Comparison of ENCODE assay signal across 11 cellular contexts in the genomic region with DNA sequence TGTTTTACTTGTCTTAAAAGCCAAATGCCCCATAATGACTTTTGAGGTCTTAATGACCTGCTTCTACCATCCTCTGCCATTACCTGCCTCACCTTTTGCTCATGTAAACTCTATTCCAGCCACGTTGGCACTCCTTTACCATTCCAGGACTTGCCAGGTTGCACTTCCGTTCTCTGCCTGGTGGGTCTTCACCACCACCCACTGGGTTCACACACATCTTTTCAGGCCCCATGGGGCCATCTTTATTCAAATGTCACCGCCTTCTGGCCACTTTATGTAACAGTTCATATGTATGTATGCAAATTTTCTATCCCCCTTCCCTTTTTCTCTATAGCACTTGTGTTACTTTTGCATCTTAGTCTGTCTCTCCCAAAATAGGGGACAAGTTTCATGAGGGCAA. TPM values are rescaled to one million over a fixed set of nuclear protein-coding genes. Genes with fewer than 3 reads are reported as not detected.
DNase-seq lines count a peak whose midpoint lies in the region; ATAC-seq, FAIRE-seq and TF ChIP-seq lines count a peak whose summit lies in the region.
"Had no signal": no experiment of that assay in that cellular context is flagged by ENCODE, and none has a peak within 500 bp of the region (broad histone marks: within the 10 kb centered on the region; RNA-seq: fewer than 3 reads in every experiment).

No MANE protein-coding gene starts in this region.

- no peak overlapping the region for H3K4me3 ChIP-seq in K562
- H3K4me3 ChIP-seq in naive thymus-derived CD4-positive, alpha-beta T cell (ENCODE audit: low read length) = no peak overlapping the region

- BruUV-seq in K562 (replicated peaks; lab: Mats Ljungman, UMichigan) = no TSS peak

- H3K27me3 Mint-ChIP-seq in naive thymus-derived CD4-positive, alpha-beta T cell = no peaks in the 10 kb centered on the region
- H3K27me3 Mint-ChIP-seq in activated CD4-positive, alpha-beta memory T cell treated with anti-CD3 and anti-CD28 coated beads, Interleukin-2, amount 10 ng/mL, durations not matched to agents 7 days and 5 days = no peaks in the 10 kb centered on the region
- H3K27me3 Mint-ChIP-seq: activated CD4-positive, alpha-beta T cell treated with anti-CD3 and anti-CD28 coated beads, Interleukin-2, amount 10 ng/mL, durations not matched to agents 24 days and 14 days; dendritic cell treated with granulocyte-macrophage colony-stimulating factor and Interleukin-4, amounts not matched to agents 40 ng/mL and 50 ng/mL, for 4 days had no signal

- 90% methylated on average over 3 of the region's 3 CpGs for WGBS in K562 (ENCODE audit: insufficient coverage, low coverage, missing lambda C conversion rate)

- peak; percentile 42 to 51 (median 45); a peak in 5 of 6 replicates for TF ChIP-seq CTCF in K562 (IDR thresholded peaks at IDR 0.05 in 2 of 3, conservative IDR thresholded peaks at IDR 0.05 in 1 of 3; ENCODE audit: insufficient read depth in 2 of 3, low read depth in 1 of 3, low read length in 3 of 3)

- H3K79me2 ChIP-seq in K562 (ENCODE audit: control insufficient read depth, insufficient read depth, low read length) = no peaks in the 10 kb centered on the region

- H3K36me3 Mint-ChIP-seq in naive thymus-derived CD4-positive, alpha-beta T cell = peaks cover 22 to 63% (median 36%) of the 10 kb centered on the region in 5 donors
- peaks cover 87% of the 10 kb centered on the region for H3K36me3 Mint-ChIP-seq in activated CD4-positive, alpha-beta memory T cell treated with anti-CD3 and anti-CD28 coated beads, Interleukin-2, amount 10 ng/mL, durations not matched to agents 7 days and 5 days (ENCODE audit: low read depth)

- CTCF ChIA-PET in K562 (lab: Yijun Ruan, JAX; ENCODE audit: low intra/inter-chr PET ratio) = interaction anchor here (0.7 to 1.1 kb wide), 2 partner anchors 238 to 239 kb away, joined by 3 read pairs; no protein-coding TSS in a partner anchor
- CTCF ChIA-PET in naive thymus-derived CD4-positive, alpha-beta T cell (lab: Charles Lee) = interaction anchor here (0.6 kb wide), 1 partner anchor 19 kb away, joined by 3 read pairs; no protein-coding TSS in a partner anchor
- CTCF ChIA-PET in activated CD4-positive, alpha-beta memory T cell treated with anti-CD3 and anti-CD28 coated beads, Interleukin-2, amount 10 ng/mL, durations not matched to agents 7 days and 5 days (lab: Charles Lee) = no interaction called here

- peaks cover 0 to 3% (median 0%) of the 10 kb centered on the region in 7 donors for H3K4me1 Mint-ChIP-seq in naive thymus-derived CD4-positive, alpha-beta T cell
- no peaks in the 10 kb centered on the region for H3K4me1 Mint-ChIP-seq in activated CD4-positive, alpha-beta memory T cell treated with anti-CD3 and anti-CD28 coated beads, Interleukin-2, amount 10 ng/mL, durations not matched to agents 7 days and 5 days
- H3K4me1 Mint-ChIP-seq: activated CD4-positive, alpha-beta T cell treated with anti-CD3 and anti-CD28 coated beads, Interleukin-2, amount 10 ng/mL, durations not matched to agents 24 days and 14 days had no signal

- peak; percentile 75 for ATAC-seq in K562
- ATAC-seq in naive thymus-derived CD4-positive, alpha-beta T cell = peak; percentile 44
- no peak for ATAC-seq in GM19035 (IDR thresholded peaks at IDR 0.05; ENCODE audit: unreplicated experiment)
- ATAC-seq in GM19452 (IDR thresholded peaks at IDR 0.05; ENCODE audit: unreplicated experiment) = no peak

- H3K9ac ChIP-seq in K562 (ENCODE audit: insufficient read depth in 1 of 2, low read depth in 2 of 2, low read length in 2 of 2) = no peak overlapping the region

- no peaks in the 10 kb centered on the region for H3K4me1 ChIP-seq in K562 (replicated peaks in 1 of 2; ENCODE audit: control insufficient read depth in 2 of 2, insufficient read depth in 2 of 2, low read length in 2 of 2)
- H3K4me1 ChIP-seq in naive thymus-derived CD4-positive, alpha-beta T cell (ENCODE audit: control insufficient read depth in 2 of 2, insufficient read depth in 2 of 2, low read length in 2 of 2) = no peaks in the 10 kb centered on the region

- peak in 1 of 2 experiments; percentile 52; a peak in 2 of 4 replicates for TF ChIP-seq RAD21 in K562 (CRISPR knock-in tag; conservative IDR thresholded peaks at IDR 0.05 in 1 of 2, IDR thresholded peaks at IDR 0.05 in 1 of 2)

- TF ChIP-seq EP300 in K562 (IDR thresholded peaks at IDR 0.05; ENCODE audit: low read length) = no peak

- H3K27ac ChIP-seq in K562 (ENCODE audit: extremely low read depth, low read depth, low read length) = no peak overlapping the region
- H3K27ac ChIP-seq in naive thymus-derived CD4-positive, alpha-beta T cell (ENCODE audit: low read depth, low read length) = no peak overlapping the region

- H3K27ac Mint-ChIP-seq in naive thymus-derived CD4-positive, alpha-beta T cell = peak overlapping the region in 4 of 9 donors; percentile 30 to 62 (median 38)
- H3K27ac Mint-ChIP-seq in activated CD4-positive, alpha-beta memory T cell treated with anti-CD3 and anti-CD28 coated beads, Interleukin-2, amount 10 ng/mL, durations not matched to agents 7 days and 5 days = no peak overlapping the region
- H3K27ac Mint-ChIP-seq: activated CD4-positive, alpha-beta T cell treated with anti-CD3 and anti-CD28 coated beads, Interleukin-2, amount 10 ng/mL, durations not matched to agents 24 days and 14 days had no signal

- no peak overlapping the region for H3K4me2 ChIP-seq in K562 (ENCODE audit: insufficient read depth, low read length)

- in situ Hi-C loops in KBM-7 (cut with MboI; ENCODE audit: low pct_unique_long_range_greater_than_20kb, low sequenced_read_pairs) = no loop called here
- in situ Hi-C loops in K562 (cut with MboI) = no loop called here

- peaks cover 6% of the 10 kb centered on the region for H3K9me1 ChIP-seq in K562 (ENCODE audit: control insufficient read depth, insufficient read depth, low read length)

- no peaks in the 10 kb centered on the region for H3K9me3 ChIP-seq in K562 (replicated peaks; ENCODE audit: control insufficient read depth, insufficient read depth, low read depth, low read length)
- H3K9me3 ChIP-seq in naive thymus-derived CD4-positive, alpha-beta T cell (ENCODE audit: control insufficient read depth in 2 of 3, low read length in 3 of 3) = no peaks in the 10 kb centered on the region

- DNase-seq in NCI-H1694 treated with DMSO at 0.1 percent for 48 hours (lab: John Stamatoyannopoulos, UW) (peak; percentile 11), NCI-H1694 (lab: John Stamatoyannopoulos, UW) (no peak), KBM-7 (peak; percentile 53), K562 (ENCODE audit: extremely low read depth in 1 of 4, low spot score in 3 of 4) (peak; percentile 15 to 59 (median 40))
- no peak for DNase-seq in naive thymus-derived CD4-positive, alpha-beta T cell
- no peak for DNase-seq in activated CD4-positive, alpha-beta memory T cell treated with anti-CD3 and anti-CD28 coated beads, Interleukin-2, amount 10 ng/mL, durations not matched to agents 7 days and 5 days
- DNase-seq: activated CD4-positive, alpha-beta T cell treated with anti-CD3 and anti-CD28 coated beads, Interleukin-2, amount 10 ng/mL, durations not matched to agents 24 days and 14 days; stimulated activated CD4-positive, alpha-beta T cell treated with anti-CD3 and anti-CD28 coated beads, Interleukin-4, amount 100 ng/mL, for 4 hours had no signal

- H3K9me3 Mint-ChIP-seq in naive thymus-derived CD4-positive, alpha-beta T cell = no peaks in the 10 kb centered on the region
- no peaks in the 10 kb centered on the region for H3K9me3 Mint-ChIP-seq in activated CD4-positive, alpha-beta memory T cell treated with anti-CD3 and anti-CD28 coated beads, Interleukin-2, amount 10 ng/mL, durations not matched to agents 7 days and 5 days
- H3K9me3 Mint-ChIP-seq: activated CD4-positive, alpha-beta T cell treated with anti-CD3 and anti-CD28 coated beads, Interleukin-2, amount 10 ng/mL, durations not matched to agents 24 days and 14 days; dendritic cell treated with granulocyte-macrophage colony-stimulating factor and Interleukin-4, amounts not matched to agents 40 ng/mL and 50 ng/mL, for 4 days had no signal

- no peaks in the 10 kb centered on the region for H3K27me3 ChIP-seq in K562 (ENCODE audit: control insufficient read depth in 2 of 2, insufficient read depth in 2 of 2, low read length in 2 of 2)
- no peaks in the 10 kb centered on the region for H3K27me3 ChIP-seq in naive thymus-derived CD4-positive, alpha-beta T cell (ENCODE audit: control insufficient read depth in 2 of 2, insufficient read depth in 2 of 2, low read length in 2 of 2)

- H4K20me1 ChIP-seq in K562 (replicated peaks; ENCODE audit: control insufficient read depth, insufficient read depth, low read length) = 0 out of 2 replicates have a peak, but pooled peaks cover 3% of the 10 kb centered on the region

- peaks cover 99% of the 10 kb centered on the region for H3K36me3 ChIP-seq in K562 (ENCODE audit: control insufficient read depth, insufficient read depth, low read length)
- H3K36me3 ChIP-seq in naive thymus-derived CD4-positive, alpha-beta T cell (ENCODE audit: control insufficient read depth in 2 of 3, insufficient read depth in 3 of 3, low read length in 3 of 3) = peaks cover 34 to 99% (median 54%) of the 10 kb centered on the region in 3 experiments

- TF ChIP-seq POLR2A in K562 (conservative IDR thresholded peaks at IDR 0.05) = no peak

- H2AFZ ChIP-seq in K562 (ENCODE audit: low read depth, low read length) = no peak overlapping the region

- H3K4me3 Mint-ChIP-seq in naive thymus-derived CD4-positive, alpha-beta T cell = no peak overlapping the region
- no peak overlapping the region for H3K4me3 Mint-ChIP-seq in activated CD4-positive, alpha-beta memory T cell treated with anti-CD3 and anti-CD28 coated beads, Interleukin-2, amount 10 ng/mL, durations not matched to agents 7 days and 5 days
- H3K4me3 Mint-ChIP-seq: activated CD4-positive, alpha-beta T cell treated with anti-CD3 and anti-CD28 coated beads, Interleukin-2, amount 10 ng/mL, durations not matched to agents 24 days and 14 days; dendritic cell treated with granulocyte-macrophage colony-stimulating factor and Interleukin-4, amounts not matched to agents 40 ng/mL and 50 ng/mL, for 4 days had no signal

- no peak for FAIRE-seq in K562 (lab: Jason Lieb, UNC)

- POLR2A ChIA-PET in K562 (lab: Yijun Ruan, JAX) = interaction anchor here (2.8 kb wide), 1 partner anchor 10 kb away, joined by 18 read pairs; no protein-coding TSS in a partner anchor
- POLR2A ChIA-PET in naive thymus-derived CD4-positive, alpha-beta T cell (lab: Charles Lee) = no interaction called here
- POLR2A ChIA-PET in activated CD4-positive, alpha-beta memory T cell treated with anti-CD3 and anti-CD28 coated beads, Interleukin-2, amount 10 ng/mL, durations not matched to agents 7 days and 5 days (lab: Charles Lee) = no interaction called here

- intact Hi-C loops in K562 (cut with micrococcal nuclease) = no loop called here
- intact Hi-C loops in naive thymus-derived CD4-positive, alpha-beta T cell (cut with micrococcal nuclease) = no loop called here

RNA-seq across cellular contexts. Expression of gene ATP2A2, which starts 57.7 kb away (rescaled TPM):
- 436 and 524 TPM in 2 replicates for total RNA-seq in K562 (2011; cell fraction: chromatin; rRNA removed; ENCODE audit: low replicate concordance)
- total RNA-seq in K562 (2011; cell fraction: nucleolus; rRNA removed) = 350 and 362 TPM in 2 replicates
- total RNA-seq in K562 (2011; cell fraction: nucleoplasm; rRNA removed) = 437 and 537 TPM in 2 replicates
- total RNA-seq in K562 (2014; rRNA removed) = 73.5 and 82.5 TPM in 2 replicates
- total RNA-seq in K562 (2014; rRNA removed; fragmentation: Illumina TruSeq; extraction: Trizol) = 46.7 and 51.6 TPM in 2 replicates
- total RNA-seq in K562 (2015; rRNA removed; fragmentation: Illumina TruSeq; extraction: Trizol) = 47.7 and 49.9 TPM in 2 replicates
- 180 and 205 TPM in 2 replicates for total RNA-seq in K562 (2021)
- polyA plus RNA-seq in K562 (2011; rRNA removed) = 44.6 and 88.4 TPM in 2 replicates
- 20.8 and 37.3 TPM in 2 replicates for polyA plus RNA-seq in K562 (2011; cell fraction: cytosol; rRNA removed)
- 193 and 236 TPM in 2 replicates for polyA plus RNA-seq in K562 (2011; cell fraction: nucleus; rRNA removed)
- polyA plus RNA-seq in K562 (2012) = 137 and 151 TPM in 2 replicates
- polyA plus RNA-seq in K562 (2014; fragmentation: Illumina TruSeq; extraction: Trizol) = 137 and 150 TPM in 2 replicates
- 1 to 10 TPM; 5.2 to 6.7 TPM for polyA plus RNA-seq in K562 (2014; fragmentation: Nextera tagmentation; extraction: Ambion mirVana)
- polyA plus RNA-seq in K562 (2014; rRNA removed) = 60.8 and 63.2 TPM in 2 replicates
- 96.8 and 146 TPM in 2 replicates for polyA minus RNA-seq in K562 (2011; rRNA and poly(A)+ RNA removed)
- polyA minus RNA-seq in K562 (2011; cell fraction: cytosol; rRNA and poly(A)+ RNA removed) = 86.8 and 111 TPM in 2 replicates
- 89.9 and 136 TPM in 2 replicates for polyA minus RNA-seq in K562 (2011; cell fraction: nucleus; rRNA and poly(A)+ RNA removed)
- 100 to 1,000 TPM in 2 of 5 experiments, 10 to 100 TPM in 3; 81.4 to 160 (median 83.9) TPM for total RNA-seq in naive thymus-derived CD4-positive, alpha-beta T cell
- polyA plus RNA-seq in naive thymus-derived CD4-positive, alpha-beta T cell = 1 to 10 TPM; 2.1 to 2.5 TPM
- 100 to 1,000 TPM; 142 TPM for total RNA-seq in activated CD4-positive, alpha-beta memory T cell treated with anti-CD3 and anti-CD28 coated beads, Interleukin-2, amount 10 ng/mL, durations not matched to agents 7 days and 5 days

Comparison
In these comparisons a context has a peak if more than half of its experiments do, and no peak if none do; other contexts are left out.
1. DNase-seq: peak in NCI-H1694 treated with DMSO at 0.1 percent for 48 hours (single experiment), KBM-7 (single experiment) and K562 (4 of 4); none in NCI-H1694 (single experiment), naive thymus-derived CD4-positive, alpha-beta T cell (0 of 9) and activated CD4-positive, alpha-beta memory T cell treated with anti-CD3 and anti-CD28 coated beads, Interleukin-2, amount 10 ng/mL, durations not matched to agents 7 days and 5 days (single experiment).
2. ATAC-seq: peak in K562 (single experiment) and naive thymus-derived CD4-positive, alpha-beta T cell (single experiment); none in GM19035 (single experiment) and GM19452 (single experiment).